In genomic region chr20:5205348-5206210, GRCh38 we compare ENCODE assay signal across 8 cellular contexts.
DNase-seq lines count a peak whose midpoint lies in the region; ATAC-seq and TF ChIP-seq lines count a peak whose summit lies in the region.

No MANE protein-coding gene starts in this region.

- ATAC-seq in HG02588 (IDR thresholded peaks at IDR 0.05; ENCODE audit: unreplicated experiment): peak; percentile 77
- peak; percentile 97 for ATAC-seq in activated naive CD8-positive, alpha-beta T cell treated with anti-CD3 and anti-CD28 coated beads, Interleukin-2, amount 50 U/mL, for 24 hours
- peak; percentile 85 to 91 (median 90) for ATAC-seq in heart right ventricle
- ATAC-seq in GM21423 (IDR thresholded peaks at IDR 0.05; ENCODE audit: unreplicated experiment): no peak

- intact Hi-C loops in heart right ventricle (cut with DNase I): loop anchor here in 8 of 10 donors (1.0 to 10.0 kb wide), 5 partner anchors 17 to 243 kb away; no protein-coding TSS in a partner anchor

- no peaks in the 10 kb centered on the region for H3K27me3 Mint-ChIP-seq in activated naive CD8-positive, alpha-beta T cell treated with anti-CD3 and anti-CD28 coated beads, Interleukin-2, amount 50 U/mL, for 24 hours

- H3K4me1 Mint-ChIP-seq in activated naive CD8-positive, alpha-beta T cell treated with anti-CD3 and anti-CD28 coated beads, Interleukin-2, amount 50 U/mL, for 24 hours: no peaks in the 10 kb centered on the region

- no peaks in the 10 kb centered on the region for H3K9me3 Mint-ChIP-seq in activated naive CD8-positive, alpha-beta T cell treated with anti-CD3 and anti-CD28 coated beads, Interleukin-2, amount 50 U/mL, for 24 hours

- DNase-seq in NCI-H1092 treated with DMSO at 0.1 percent for 48 hours (lab: John Stamatoyannopoulos, UW): peak; percentile 62
- peak; percentile 39 to 80 for DNase-seq in SW 1271 (lab: John Stamatoyannopoulos, UW)
- DNase-seq in activated naive CD8-positive, alpha-beta T cell treated with anti-CD3 and anti-CD28 coated beads, Interleukin-2, amount 50 U/mL, for 24 hours: peak; percentile 73
- DNase-seq in heart right ventricle: peak; percentile 60 to 67
- peak; percentile 59 for DNase-seq in renal cortical epithelial cell (ENCODE audit: low read depth)

- no peak overlapping the region for H3K27ac ChIP-seq in heart right ventricle

- WGBS in heart right ventricle, 2 donors: 32 to 33% methylated on average over 10 of the region's 10 CpGs

- H3K9me3 ChIP-seq in heart right ventricle: no peaks in the 10 kb centered on the region

- H3K4me3 Mint-ChIP-seq in activated naive CD8-positive, alpha-beta T cell treated with anti-CD3 and anti-CD28 coated beads, Interleukin-2, amount 50 U/mL, for 24 hours: no peak overlapping the region

- peaks cover 0 to 49% (median 0%) of the 10 kb centered on the region in 9 donors for H3K36me3 ChIP-seq in heart right ventricle

- H3K27ac Mint-ChIP-seq in activated naive CD8-positive, alpha-beta T cell treated with anti-CD3 and anti-CD28 coated beads, Interleukin-2, amount 50 U/mL, for 24 hours: no peak overlapping the region

- H3K4me1 ChIP-seq in heart right ventricle: peaks cover 0 to 19% (median 4%) of the 10 kb centered on the region in 9 donors

- no peaks in the 10 kb centered on the region for H3K36me3 Mint-ChIP-seq in activated naive CD8-positive, alpha-beta T cell treated with anti-CD3 and anti-CD28 coated beads, Interleukin-2, amount 50 U/mL, for 24 hours (ENCODE audit: low read depth)

- TF ChIP-seq CTCF in GM12872 (IDR thresholded peaks at IDR 0.05; ENCODE audit: insufficient read depth, low read depth, low read length) (peak; percentile 89), heart right ventricle (IDR thresholded peaks at IDR 0.05) (peak; percentile 57 to 90 (median 89))

- no peaks in the 10 kb centered on the region for H3K27me3 ChIP-seq in heart right ventricle

- no peak overlapping the region for H3K4me3 ChIP-seq in heart right ventricle
